Comparison of ENCODE assay signal across 18 cellular contexts in genomic region chr5:20974423-20974822, GRCh38.
DNase-seq lines count a peak whose midpoint lies in the region; ATAC-seq, FAIRE-seq and TF ChIP-seq lines count a peak whose summit lies in the region.
"Had no signal": no experiment of that assay in that cellular context is flagged by ENCODE, and none has a peak within 500 bp of the region (broad histone marks: within the 10 kb centered on the region; RNA-seq: fewer than 3 reads in every experiment).

No MANE protein-coding gene starts in this region.

- no peaks in the 10 kb centered on the region for H3F3A ChIP-seq in GM23338 (replicated peaks; ENCODE audit: low read depth)

- DNase-seq in GM23338 (ENCODE audit: low spot score) (peak; percentile 6), NCI-H1105 treated with DMSO at 0.1 percent for 48 hours (lab: John Stamatoyannopoulos, UW) (peak; percentile 86), NCI-H526 treated with DMSO at 0.1 percent for 48 hours (lab: John Stamatoyannopoulos, UW) (peak; percentile 51), bronchial epithelial cell (ENCODE audit: low read depth) (peak; percentile 26), left lobe of liver (ENCODE audit: low spot score) (no peak), esophagus squamous epithelium (lab: John Stamatoyannopoulos, UW) (no peak), Peyer's patch (no peak)
- no peak for DNase-seq in stimulated activated effector memory CD8-positive, alpha-beta T cell treated with anti-CD3 and anti-CD28 coated beads, Interleukin-12 subunit alpha, Interleukin-12 subunit beta, amount 100 ng/mL, for 72 hours (ENCODE audit: low spot score in 2 of 2)
- DNase-seq: activated CD4-positive, CD25-positive, alpha-beta regulatory T cell; activated naive CD4-positive, alpha-beta T cell treated with Interleukin-2 at 50 U/mL for 16 hours; body of pancreas; stimulated activated CD4-positive, alpha-beta T cell treated with anti-CD3 and anti-CD28 coated beads, Interleukin-2, amount 100 ng/mL, for 48 hours; thyroid gland had no signal

- H4K20me1 ChIP-seq in GM23338 (replicated peaks; ENCODE audit: insufficient read depth) = no peaks in the 10 kb centered on the region

- 56 to 58% methylated on average over 1 of the region's 1 CpG for WGBS in esophagus squamous epithelium, 2 donors

- H3K79me2 ChIP-seq in GM23338 (replicated peaks; ENCODE audit: insufficient read depth) = no peaks in the 10 kb centered on the region

- no peak overlapping the region for H3K4me2 ChIP-seq in GM23338

- no peak overlapping the region for H3K27ac Mint-ChIP-seq in GM23338
- no peak overlapping the region for H3K27ac Mint-ChIP-seq in stimulated activated effector memory CD8-positive, alpha-beta T cell treated with anti-CD3 and anti-CD28 coated beads, Interleukin-12 subunit alpha, Interleukin-12 subunit beta, amount 100 ng/mL, for 72 hours
- H3K27ac Mint-ChIP-seq: B cell; memory B cell; T-helper 1 cell treated with Interleukin-12 subunit alpha and Interleukin-12 subunit beta and Interleukin-4 antibody, amounts not matched to agents 30 μg/mL and 1 μg/mL, for 36 hours had no signal

- H3K4me3 ChIP-seq in GM23338 (no peak overlapping the region), bronchial epithelial cell (ENCODE audit: low read depth, low read length) (no peak overlapping the region), esophagus squamous epithelium (no peak overlapping the region), Peyer's patch (no peak overlapping the region)
- H3K4me3 ChIP-seq: body of pancreas, thyroid gland had no signal

- TF ChIP-seq CTCF in GM23338 (conservative IDR thresholded peaks at IDR 0.05; ENCODE audit: low read depth in 2 of 2) = no peak
- TF ChIP-seq CTCF in bronchial epithelial cell (IDR thresholded peaks at IDR 0.05; ENCODE audit: insufficient read depth, low read length, severe bottlenecking) = no peak
- no peak for TF ChIP-seq CTCF in esophagus squamous epithelium (IDR thresholded peaks at IDR 0.05)
- no peak for TF ChIP-seq CTCF in Peyer's patch (IDR thresholded peaks at IDR 0.05)

- no peak overlapping the region for H2AFZ ChIP-seq in GM23338

- TF ChIP-seq POLR2A in esophagus squamous epithelium (IDR thresholded peaks at IDR 0.05) (no peak), Peyer's patch (IDR thresholded peaks at IDR 0.05) (no peak)

- peaks cover 17% of the 10 kb centered on the region for H3K4me1 Mint-ChIP-seq in GM23338
- H3K4me1 Mint-ChIP-seq in stimulated activated effector memory CD8-positive, alpha-beta T cell treated with anti-CD3 and anti-CD28 coated beads, Interleukin-12 subunit alpha, Interleukin-12 subunit beta, amount 100 ng/mL, for 72 hours = no peaks in the 10 kb centered on the region

- 0 out of 2 replicates have a peak, but pooled peaks cover 7% of the 10 kb centered on the region for H3K4me1 ChIP-seq in GM23338 (ENCODE audit: insufficient read depth)
- no peaks in the 10 kb centered on the region for H3K4me1 ChIP-seq in esophagus squamous epithelium
- H3K4me1 ChIP-seq in Peyer's patch = peaks cover 0 to 4% (median 0%) of the 10 kb centered on the region in 4 donors
- H3K4me1 ChIP-seq: body of pancreas, thyroid gland had no signal

- ATAC-seq in GM23338 = no peak
- no peak for ATAC-seq in left lobe of liver
- no peak for ATAC-seq in stimulated activated effector memory CD8-positive, alpha-beta T cell treated with anti-CD3 and anti-CD28 coated beads, Interleukin-12 subunit alpha, Interleukin-12 subunit beta, amount 100 ng/mL, for 72 hours
- ATAC-seq: body of pancreas had no signal

- H3K36me3 ChIP-seq in GM23338 (ENCODE audit: insufficient read depth) (no peaks in the 10 kb centered on the region), bronchial epithelial cell (ENCODE audit: control insufficient read depth, insufficient read depth, low read length) (no peaks in the 10 kb centered on the region), esophagus squamous epithelium (no peaks in the 10 kb centered on the region), Peyer's patch (no peaks in the 10 kb centered on the region)
- H3K36me3 ChIP-seq: thyroid gland had no signal

- intact Hi-C loops in esophagus squamous epithelium (cut with DNase I) = no loop called here

- no peaks in the 10 kb centered on the region for H3K9me3 Mint-ChIP-seq in GM23338
- H3K9me3 Mint-ChIP-seq in stimulated activated effector memory CD8-positive, alpha-beta T cell treated with anti-CD3 and anti-CD28 coated beads, Interleukin-12 subunit alpha, Interleukin-12 subunit beta, amount 100 ng/mL, for 72 hours = peaks cover 8% of the 10 kb centered on the region
- H3K9me3 Mint-ChIP-seq: memory B cell, neural crest cell had no signal

- no peaks in the 10 kb centered on the region for H3K9me2 ChIP-seq in GM23338 (ENCODE audit: insufficient read depth)

- no peaks in the 10 kb centered on the region for H3K27me3 Mint-ChIP-seq in GM23338 (ENCODE audit: insufficient read depth, low read depth, poor library complexity)
- H3K27me3 Mint-ChIP-seq: B cell, memory B cell had no signal

- H3K9me3 ChIP-seq in esophagus squamous epithelium (no peaks in the 10 kb centered on the region), Peyer's patch (no peaks in the 10 kb centered on the region)
- H3K9me3 ChIP-seq: body of pancreas, thyroid gland had no signal

- H3K27me3 ChIP-seq in GM23338 (ENCODE audit: insufficient read depth) (no peaks in the 10 kb centered on the region), bronchial epithelial cell (ENCODE audit: control insufficient read depth, insufficient read depth, low read length) (no peaks in the 10 kb centered on the region), esophagus squamous epithelium (no peaks in the 10 kb centered on the region), Peyer's patch (no peaks in the 10 kb centered on the region)
- H3K27me3 ChIP-seq: body of pancreas, thyroid gland had no signal

- H3K27ac ChIP-seq in GM23338 (ENCODE audit: low read depth) = no peak overlapping the region
- H3K27ac ChIP-seq in esophagus squamous epithelium = no peak overlapping the region
- H3K27ac ChIP-seq in Peyer's patch = no peak overlapping the region
- H3K27ac ChIP-seq: body of pancreas, thyroid gland had no signal

- H3K36me3 Mint-ChIP-seq in GM23338 (ENCODE audit: low read depth) = no peaks in the 10 kb centered on the region
- no peaks in the 10 kb centered on the region for H3K36me3 Mint-ChIP-seq in stimulated activated effector memory CD8-positive, alpha-beta T cell treated with anti-CD3 and anti-CD28 coated beads, Interleukin-12 subunit alpha, Interleukin-12 subunit beta, amount 100 ng/mL, for 72 hours
- H3K36me3 Mint-ChIP-seq: memory B cell had no signal

- no peak overlapping the region for H3K4me3 Mint-ChIP-seq in GM23338
- H3K4me3 Mint-ChIP-seq in stimulated activated effector memory CD8-positive, alpha-beta T cell treated with anti-CD3 and anti-CD28 coated beads, Interleukin-12 subunit alpha, Interleukin-12 subunit beta, amount 100 ng/mL, for 72 hours = no peak overlapping the region
- H3K4me3 Mint-ChIP-seq: B cell; memory B cell; neural crest cell; T-helper 1 cell treated with Interleukin-12 subunit alpha and Interleukin-12 subunit beta and Interleukin-4 antibody, amounts not matched to agents 30 μg/mL and 1 μg/mL, for 36 hours had no signal

- FAIRE-seq in bronchial epithelial cell (lab: Jason Lieb, UNC) = no peak
- FAIRE-seq: HTR-8/SVneo had no signal

TF ChIP-seq in GM23338, 12 proteins besides CTCF, POLR2A, EP300 and RAD21 (continues in another document):
- no peak for TF ChIP-seq EZH2 (IDR thresholded peaks at IDR 0.05; ENCODE audit: low read depth, unreplicated experiment)
- no peak for TF ChIP-seq POLR2AphosphoS5 (IDR thresholded peaks at IDR 0.05; ENCODE audit: low read depth)
- TF ChIP-seq, protein P1, sequence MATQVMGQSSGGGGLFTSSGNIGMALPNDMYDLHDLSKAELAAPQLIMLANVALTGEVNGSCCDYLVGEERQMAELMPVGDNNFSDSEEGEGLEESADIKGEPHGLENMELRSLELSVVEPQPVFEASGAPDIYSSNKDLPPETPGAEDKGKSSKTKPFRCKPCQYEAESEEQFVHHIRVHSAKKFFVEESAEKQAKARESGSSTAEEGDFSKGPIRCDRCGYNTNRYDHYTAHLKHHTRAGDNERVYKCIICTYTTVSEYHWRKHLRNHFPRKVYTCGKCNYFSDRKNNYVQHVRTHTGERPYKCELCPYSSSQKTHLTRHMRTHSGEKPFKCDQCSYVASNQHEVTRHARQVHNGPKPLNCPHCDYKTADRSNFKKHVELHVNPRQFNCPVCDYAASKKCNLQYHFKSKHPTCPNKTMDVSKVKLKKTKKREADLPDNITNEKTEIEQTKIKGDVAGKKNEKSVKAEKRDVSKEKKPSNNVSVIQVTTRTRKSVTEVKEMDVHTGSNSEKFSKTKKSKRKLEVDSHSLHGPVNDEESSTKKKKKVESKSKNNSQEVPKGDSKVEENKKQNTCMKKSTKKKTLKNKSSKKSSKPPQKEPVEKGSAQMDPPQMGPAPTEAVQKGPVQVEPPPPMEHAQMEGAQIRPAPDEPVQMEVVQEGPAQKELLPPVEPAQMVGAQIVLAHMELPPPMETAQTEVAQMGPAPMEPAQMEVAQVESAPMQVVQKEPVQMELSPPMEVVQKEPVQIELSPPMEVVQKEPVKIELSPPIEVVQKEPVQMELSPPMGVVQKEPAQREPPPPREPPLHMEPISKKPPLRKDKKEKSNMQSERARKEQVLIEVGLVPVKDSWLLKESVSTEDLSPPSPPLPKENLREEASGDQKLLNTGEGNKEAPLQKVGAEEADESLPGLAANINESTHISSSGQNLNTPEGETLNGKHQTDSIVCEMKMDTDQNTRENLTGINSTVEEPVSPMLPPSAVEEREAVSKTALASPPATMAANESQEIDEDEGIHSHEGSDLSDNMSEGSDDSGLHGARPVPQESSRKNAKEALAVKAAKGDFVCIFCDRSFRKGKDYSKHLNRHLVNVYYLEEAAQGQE (IDR thresholded peaks at IDR 0.05; ENCODE audit: unreplicated experiment) = no peak
- no peak for TF ChIP-seq CREB1 (CRISPR knock-in tag; IDR thresholded peaks at IDR 0.05; ENCODE audit: low read depth)
- TF ChIP-seq EZH2phosphoT487 (IDR thresholded peaks at IDR 0.05; ENCODE audit: unreplicated experiment) = no peak
- no peak for TF ChIP-seq ZNF114 (CRISPR knock-in tag; IDR thresholded peaks at IDR 0.05)
- TF ChIP-seq, protein P2, sequence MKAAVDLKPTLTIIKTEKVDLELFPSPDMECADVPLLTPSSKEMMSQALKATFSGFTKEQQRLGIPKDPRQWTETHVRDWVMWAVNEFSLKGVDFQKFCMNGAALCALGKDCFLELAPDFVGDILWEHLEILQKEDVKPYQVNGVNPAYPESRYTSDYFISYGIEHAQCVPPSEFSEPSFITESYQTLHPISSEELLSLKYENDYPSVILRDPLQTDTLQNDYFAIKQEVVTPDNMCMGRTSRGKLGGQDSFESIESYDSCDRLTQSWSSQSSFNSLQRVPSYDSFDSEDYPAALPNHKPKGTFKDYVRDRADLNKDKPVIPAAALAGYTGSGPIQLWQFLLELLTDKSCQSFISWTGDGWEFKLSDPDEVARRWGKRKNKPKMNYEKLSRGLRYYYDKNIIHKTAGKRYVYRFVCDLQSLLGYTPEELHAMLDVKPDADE (IDR thresholded peaks at IDR 0.05) = no peak
- TF ChIP-seq ZNF331 (CRISPR knock-in tag; IDR thresholded peaks at IDR 0.05; ENCODE audit: low read depth) = no peak

Comparison
In these comparisons a context has a peak if more than half of its experiments do, and no peak if none do; other contexts are left out.
1. DNase-seq: peak in GM23338 (single experiment), NCI-H1105 treated with DMSO at 0.1 percent for 48 hours (single experiment), NCI-H526 treated with DMSO at 0.1 percent for 48 hours (single experiment) and bronchial epithelial cell (single experiment); none in left lobe of liver (single experiment), stimulated activated effector memory CD8-positive, alpha-beta T cell treated with anti-CD3 and anti-CD28 coated beads, Interleukin-12 subunit alpha, Interleukin-12 subunit beta, amount 100 ng/mL, for 72 hours (0 of 2), esophagus squamous epithelium (single experiment) and Peyer's patch (0 of 3).